ENCODE assay signal across 8 cellular contexts in genomic region chr1:33348676-33349080, GRCh38. TPM values are rescaled to one million over a fixed set of nuclear protein-coding genes. Genes with fewer than 3 reads are reported as not detected.
A peak's percentile ranks its signal among the peaks of the same experiment; 100 is the strongest.
DNase-seq lines count a peak whose midpoint lies in the region; ATAC-seq, FAIRE-seq and TF ChIP-seq lines count a peak whose summit lies in the region.

No MANE protein-coding gene starts in this region.

- peak overlapping the region in 1 of 2 donors; percentile 95 for H3K27ac Mint-ChIP-seq in stimulated activated naive CD8-positive, alpha-beta T cell treated with anti-CD3 and anti-CD28 coated beads, Interleukin-15, amount 100 ng/mL, for 72 hours

- TF ChIP-seq CTCF in OCI-LY3 (IDR thresholded peaks at IDR 0.05; ENCODE audit: low read depth, low read length) (no peak), bronchial epithelial cell (IDR thresholded peaks at IDR 0.05; ENCODE audit: insufficient read depth, low read length, severe bottlenecking) (no peak), lung (IDR thresholded peaks at IDR 0.05; ENCODE audit: control extremely low read depth, extremely low read depth) (no peak)

- H3K4me3 Mint-ChIP-seq in stimulated activated naive CD8-positive, alpha-beta T cell treated with anti-CD3 and anti-CD28 coated beads, Interleukin-15, amount 100 ng/mL, for 72 hours: peak overlapping the region; percentile 84 to 95

- H4K20me1 ChIP-seq in OCI-LY3 (ENCODE audit: insufficient read depth, low read length): peaks cover 16% of the 10 kb centered on the region

- no peaks in the 10 kb centered on the region for H3K27me3 Mint-ChIP-seq in stimulated activated naive CD8-positive, alpha-beta T cell treated with anti-CD3 and anti-CD28 coated beads, Interleukin-15, amount 100 ng/mL, for 72 hours

- DNase-seq in Caki2 (ENCODE audit: low read depth) (peak; percentile 14), bronchial epithelial cell (ENCODE audit: low read depth) (no peak), lung (ENCODE audit: low spot score) (no peak)
- DNase-seq in stimulated activated naive CD8-positive, alpha-beta T cell treated with anti-CD3 and anti-CD28 coated beads, Interleukin-15, amount 100 ng/mL, for 72 hours: peak in 1 of 2 donors; percentile 15

- H3K36me3 ChIP-seq in OCI-LY3 (replicated peaks; ENCODE audit: low read depth, low read length) (peaks cover 3% of the 10 kb centered on the region), bronchial epithelial cell (ENCODE audit: control insufficient read depth, insufficient read depth, low read length) (peaks cover 1% of the 10 kb centered on the region), lung (ENCODE audit: control insufficient read depth in 2 of 2, insufficient read depth in 2 of 2, low read length in 2 of 2) (no peaks in the 10 kb centered on the region)

- in situ Hi-C loops in Caki2 (cut with HindIII; ENCODE audit: low pct_unique_long_range_greater_than_20kb, low sequenced_read_pairs): no loop called here

- H3K27me3 ChIP-seq in OCI-LY3 (ENCODE audit: low read depth, low read length) (no peaks in the 10 kb centered on the region), bronchial epithelial cell (ENCODE audit: control insufficient read depth, insufficient read depth, low read length) (no peaks in the 10 kb centered on the region), lung (ENCODE audit: control insufficient read depth, insufficient read depth) (no peaks in the 10 kb centered on the region)

- H3K4me1 ChIP-seq in OCI-LY3 (ENCODE audit: low read length): peaks cover 13% of the 10 kb centered on the region
- H3K4me1 ChIP-seq in lung (ENCODE audit: control insufficient read depth in 2 of 2, insufficient read depth in 2 of 2, low read length in 2 of 2): peaks cover 7 to 14% of the 10 kb centered on the region in 2 donors

- H3K4me3 ChIP-seq in OCI-LY3 (ENCODE audit: low read length) (peak overlapping the region; percentile 91), bronchial epithelial cell (ENCODE audit: low read depth, low read length) (peak overlapping the region; percentile 79), lung (peak overlapping the region; percentile 19)

- H3K9me3 ChIP-seq in OCI-LY3 (ENCODE audit: insufficient read depth, low read length) (no peaks in the 10 kb centered on the region), lung (ENCODE audit: control insufficient read depth in 2 of 2, insufficient read depth in 1 of 2, low read length in 1 of 2) (peaks cover 0 to 2% of the 10 kb centered on the region in 2 donors)

- H3K4me1 Mint-ChIP-seq in stimulated activated naive CD8-positive, alpha-beta T cell treated with anti-CD3 and anti-CD28 coated beads, Interleukin-15, amount 100 ng/mL, for 72 hours: peaks cover 52% of the 10 kb centered on the region

- ATAC-seq in lung (ENCODE audit: insufficient read depth, low FRiP score) (no peak), GM21360 (IDR thresholded peaks at IDR 0.05; ENCODE audit: unreplicated experiment) (no peak), HG03280 (IDR thresholded peaks at IDR 0.05; ENCODE audit: unreplicated experiment) (no peak), HG02763 (IDR thresholded peaks at IDR 0.05; ENCODE audit: unreplicated experiment) (no peak)
- no peak for ATAC-seq in stimulated activated naive CD8-positive, alpha-beta T cell treated with anti-CD3 and anti-CD28 coated beads, Interleukin-15, amount 100 ng/mL, for 72 hours

- 0 out of 2 replicates have a peak overlapping the region, but pooled peaks have one; percentile 15 for H3K27ac ChIP-seq in OCI-LY3 (ENCODE audit: low read length)
- H3K27ac ChIP-seq in lung (ENCODE audit: low read depth in 1 of 2, low read length in 1 of 2): peak overlapping the region; percentile 96

- H3K4me2 ChIP-seq in OCI-LY3 (ENCODE audit: low read length): peak overlapping the region; percentile 74

- H3K9me3 Mint-ChIP-seq in stimulated activated naive CD8-positive, alpha-beta T cell treated with anti-CD3 and anti-CD28 coated beads, Interleukin-15, amount 100 ng/mL, for 72 hours: no peaks in the 10 kb centered on the region

- 2 to 4% methylated on average over 11 of the region's 11 CpGs for WGBS in lung, 2 donors

- FAIRE-seq in bronchial epithelial cell (lab: Jason Lieb, UNC): no peak

- H2AFZ ChIP-seq in OCI-LY3 (ENCODE audit: low read depth, low read length): no peak overlapping the region

- peaks cover 49% of the 10 kb centered on the region for H3K79me2 ChIP-seq in OCI-LY3 (ENCODE audit: low read length)

- H3K9ac ChIP-seq in OCI-LY3 (ENCODE audit: low read length): peak overlapping the region; percentile 81

RNA-seq across cellular contexts. Expression of gene A3GALT2, which starts 27.8 kb away (rescaled TPM):
- total RNA-seq in Caki2 (2014; rRNA removed; shearing (Covaris generic); ENCODE audit: low replicate concordance): not detected in 2 replicates
- total RNA-seq in bronchial epithelial cell (not detected in 2 replicates), lung (under 1 TPM in 1 of 2 donors, not detected in 1; 0.28 TPM)
- polyA plus RNA-seq in lung: under 1 TPM in 1 of 2 donors, not detected in 1; 0.07 TPM

Comparison
In these comparisons a context has a peak if more than half of its experiments do, and no peak if none do; other contexts are left out.
1. H3K4me3 ChIP-seq: peak in every context shown above with its lines; median percentile 91 in OCI-LY3; 79 in bronchial epithelial cell; 19 in lung.